12 cellular contexts compared by ENCODE assay signal in genomic region chr7:2524808-2525140, GRCh38. TPM values are rescaled to one million over a fixed set of nuclear protein-coding genes. Genes with fewer than 3 reads are reported as not detected.
A peak's percentile ranks its signal among the peaks of the same experiment; 100 is the strongest.
DNase-seq lines count a peak whose midpoint lies in the region; ATAC-seq and TF ChIP-seq lines count a peak whose summit lies in the region.
"Had no signal": no experiment of that assay in that cellular context is flagged by ENCODE, and none has a peak within 500 bp of the region (broad histone marks: within the 10 kb centered on the region; RNA-seq: fewer than 3 reads in every experiment).

No MANE protein-coding gene starts in this region.

- TF ChIP-seq CTCF in natural killer cell (IDR thresholded peaks at IDR 0.05) (no peak), WTC11 (IDR thresholded peaks at IDR 0.05) (no peak), mucosa of descending colon (IDR thresholded peaks at IDR 0.05) (no peak), adrenal gland (IDR thresholded peaks at IDR 0.05) (no peak)

- H3K4me1 ChIP-seq in mucosa of descending colon (ENCODE audit: low read depth) (peaks cover 76% of the 10 kb centered on the region), adrenal gland (replicated peaks in 1 of 2) (peaks cover 54 to 75% of the 10 kb centered on the region in 2 donors)

- no peaks in the 10 kb centered on the region for H3K27me3 ChIP-seq in adrenal gland

- POLR2A ChIA-PET in WTC11 (lab: Charles Lee): interaction anchor here (0.6 to 1.5 kb wide), 7 partner anchors 14 to 146 kb away, joined by 3 to 6 read pairs (median 3); partner anchors contain the start of gene BRAT1

- H3K4me3 Mint-ChIP-seq in natural killer cell treated with Interleukin-12 subunit alpha and Interleukin-12 subunit beta and Interleukin-15 and Interleukin-18, amount 100 ng/mL, for 72 hours: no peak overlapping the region
- H3K4me3 Mint-ChIP-seq in natural killer cell (no peak overlapping the region), WTC11 (peak overlapping the region; percentile 34)
- H3K4me3 Mint-ChIP-seq: activated naive CD8-positive, alpha-beta T cell treated with anti-CD3 and anti-CD28 coated beads, Interleukin-2, amount 50 U/mL, for 24 hours had no signal

- no peaks in the 10 kb centered on the region for H3K9me3 Mint-ChIP-seq in natural killer cell treated with Interleukin-12 subunit alpha and Interleukin-12 subunit beta and Interleukin-15 and Interleukin-18, amount 100 ng/mL, for 72 hours
- H3K9me3 Mint-ChIP-seq in natural killer cell: no peaks in the 10 kb centered on the region
- H3K9me3 Mint-ChIP-seq in WTC11: no peaks in the 10 kb centered on the region
- H3K9me3 Mint-ChIP-seq: activated naive CD8-positive, alpha-beta T cell treated with anti-CD3 and anti-CD28 coated beads, Interleukin-2, amount 50 U/mL, for 24 hours had no signal

- H3K36me3 ChIP-seq in mucosa of descending colon (ENCODE audit: low read depth) (no peaks in the 10 kb centered on the region), adrenal gland (replicated peaks in 1 of 2) (peaks cover 0 to 23% of the 10 kb centered on the region in 2 donors)

- peak overlapping the region in 1 of 5 donors; percentile 58 for H3K27ac ChIP-seq in adrenal gland

- CTCF ChIA-PET in WTC11 (lab: Charles Lee): interaction anchor here (0.5 to 7.1 kb wide), 12 partner anchors 22 to 185 kb away, joined by 3 to 65 read pairs (median 4); partner anchors contain the start of gene BRAT1

- H3K27me3 Mint-ChIP-seq in natural killer cell treated with Interleukin-12 subunit alpha and Interleukin-12 subunit beta and Interleukin-15 and Interleukin-18, amount 100 ng/mL, for 72 hours: no peaks in the 10 kb centered on the region
- H3K27me3 Mint-ChIP-seq in natural killer cell (ENCODE audit: low read depth in 2 of 2) (no peaks in the 10 kb centered on the region), WTC11 (ENCODE audit: low read depth) (peaks cover 11% of the 10 kb centered on the region)
- H3K27me3 Mint-ChIP-seq: activated naive CD8-positive, alpha-beta T cell treated with anti-CD3 and anti-CD28 coated beads, Interleukin-2, amount 50 U/mL, for 24 hours had no signal

- H3K4me1 Mint-ChIP-seq in natural killer cell treated with Interleukin-12 subunit alpha and Interleukin-12 subunit beta and Interleukin-15 and Interleukin-18, amount 100 ng/mL, for 72 hours (ENCODE audit: low read depth in 2 of 2): peaks cover 31 to 35% of the 10 kb centered on the region in 2 donors
- H3K4me1 Mint-ChIP-seq in natural killer cell: peaks cover 36 to 58% of the 10 kb centered on the region in 2 donors
- peaks cover 41% of the 10 kb centered on the region for H3K4me1 Mint-ChIP-seq in WTC11

- H3K36me3 Mint-ChIP-seq in natural killer cell treated with Interleukin-12 subunit alpha and Interleukin-12 subunit beta and Interleukin-15 and Interleukin-18, amount 100 ng/mL, for 72 hours: no peaks in the 10 kb centered on the region
- H3K36me3 Mint-ChIP-seq in natural killer cell (no peaks in the 10 kb centered on the region), WTC11 (peaks cover 5% of the 10 kb centered on the region; the same call in 1 of the 2 replicates)

- H3K9me3 ChIP-seq in mucosa of descending colon (no peaks in the 10 kb centered on the region), adrenal gland (replicated peaks in 1 of 3) (no peaks in the 10 kb centered on the region)
- H3K9me3 ChIP-seq: neutrophil had no signal

- DNase-seq in natural killer cell treated with Interleukin-12 subunit alpha and Interleukin-12 subunit beta and Interleukin-15 and Interleukin-18, amount 100 ng/mL, for 72 hours (ENCODE audit: low spot score): peak; percentile 62
- DNase-seq in natural killer cell (no peak), WTC11 (ENCODE audit: low spot score) (peak; percentile 88), mucosa of descending colon (peak in 2 of 3 donors; percentile 46 to 68), adrenal gland (no peak), pons (ENCODE audit: low spot score) (no peak), T1000 (lab: John Stamatoyannopoulos, UW) (no peak)
- DNase-seq: activated naive CD8-positive, alpha-beta T cell treated with anti-CD3 and anti-CD28 coated beads, Interleukin-2, amount 50 U/mL, for 24 hours; Kasumi-1; stimulated activated CD8-positive, alpha-beta memory T cell treated with anti-CD3 and anti-CD28 coated beads, Interleukin-4, amount 100 ng/mL, for 48 hours had no signal

- WGBS in adrenal gland, 4 donors: 75 to 100% (median 78%) methylated on average over 2 to 15 of the region's 15 CpGs; no CpG with 5 or more reads in 1 of the 4 donors

- no peak overlapping the region for H3K27ac Mint-ChIP-seq in natural killer cell treated with Interleukin-12 subunit alpha and Interleukin-12 subunit beta and Interleukin-15 and Interleukin-18, amount 100 ng/mL, for 72 hours
- H3K27ac Mint-ChIP-seq in natural killer cell (peak overlapping the region in 1 of 2 donors; percentile 97), WTC11 (no peak overlapping the region)
- H3K27ac Mint-ChIP-seq: activated naive CD8-positive, alpha-beta T cell treated with anti-CD3 and anti-CD28 coated beads, Interleukin-2, amount 50 U/mL, for 24 hours had no signal

- intact Hi-C loops in natural killer cell (cut with micrococcal nuclease) (loop anchor here (5.0 to 10.0 kb wide), 4 partner anchors 47 to 1617 kb away; partner anchors contain the start of genes GRIFIN and TTYH3), mucosa of descending colon (cut with DNase I, micrococcal nuclease) (no loop called here), adrenal gland (cut with DNase I) (no loop called here)

- no peak for ATAC-seq in natural killer cell treated with Interleukin-12 subunit alpha and Interleukin-12 subunit beta and Interleukin-15 and Interleukin-18, amount 100 ng/mL, for 72 hours
- ATAC-seq in natural killer cell (no peak), WTC11 (peak; percentile 63), mucosa of descending colon (no peak), HG02588 (IDR thresholded peaks at IDR 0.05; ENCODE audit: unreplicated experiment) (no peak)
- ATAC-seq: activated naive CD8-positive, alpha-beta T cell treated with anti-CD3 and anti-CD28 coated beads, Interleukin-2, amount 50 U/mL, for 24 hours had no signal

- H3K4me3 ChIP-seq in mucosa of descending colon (no peak overlapping the region), adrenal gland (no peak overlapping the region)

- TF ChIP-seq POLR2A in adrenal gland (IDR thresholded peaks at IDR 0.05): no peak

TF ChIP-seq in WTC11, 78 proteins besides CTCF, POLR2A, EP300 and RAD21 (continues in another document):
- TF ChIP-seq SP1 (CRISPR knock-in tag; conservative IDR thresholded peaks at IDR 0.05): peak; percentile 84
- TF ChIP-seq FOXP4 (CRISPR knock-in tag; IDR thresholded peaks at IDR 0.05): peak; percentile 24; the same call in 1 of the 2 replicates
- peak; percentile 84 for TF ChIP-seq ZNF423 (CRISPR knock-in tag; IDR thresholded peaks at IDR 0.05)
- no peak for TF ChIP-seq ZNF317 (CRISPR knock-in tag; IDR thresholded peaks at IDR 0.05; ENCODE audit: borderline replicate concordance, low read depth)

RNA-seq across cellular contexts. Expression of gene LFNG, which starts 5.2 kb away (rescaled TPM):
- 100 to 1,000 TPM in 1 of 2 donors, 10 to 100 TPM in 1; 89.8 to 153 TPM for total RNA-seq in natural killer cell treated with Interleukin-12 subunit alpha and Interleukin-12 subunit beta and Interleukin-15 and Interleukin-18, amount 100 ng/mL, for 72 hours
- total RNA-seq in natural killer cell: 100 to 1,000 TPM; 140 to 191 (median 176) TPM
- 24.1 to 29.4 TPM (median 26.5 TPM) in 3 replicates for total RNA-seq in WTC11 (2021)
- 10 to 100 TPM; 31.7 to 95.0 (median 71.7) TPM for total RNA-seq in mucosa of descending colon
- total RNA-seq in adrenal gland: 10 to 100 TPM in 6 of 8 donors, 1 to 10 TPM in 2; 4.7 to 26.1 (median 14.3) TPM
- 10 to 100 TPM in 2 of 3 donors, 1 to 10 TPM in 1; 1.4 to 20.7 (median 15.5) TPM for polyA plus RNA-seq in adrenal gland

RNA-seq across cellular contexts. Expression of gene BRAT1, which starts 30.6 kb away (rescaled TPM):
- total RNA-seq in natural killer cell treated with Interleukin-12 subunit alpha and Interleukin-12 subunit beta and Interleukin-15 and Interleukin-18, amount 100 ng/mL, for 72 hours: 10 to 100 TPM; 27.0 to 61.4 TPM
- total RNA-seq in natural killer cell (10 to 100 TPM; 24.9 to 26.7 (median 25.6) TPM), WTC11 (2021) (44.0 to 50.0 TPM (median 46.1 TPM) in 3 replicates), mucosa of descending colon (10 to 100 TPM; 20.7 to 27.9 (median 22.1) TPM), adrenal gland (10 to 100 TPM; 45.1 to 88.6 (median 72.4) TPM)
- 100 to 1,000 TPM in 2 of 3 donors, 1 to 10 TPM in 1; 3.7 to 120 (median 101) TPM for polyA plus RNA-seq in adrenal gland

RNA-seq across cellular contexts. Expression of gene IQCE, which starts 34.0 kb away (rescaled TPM):
- total RNA-seq in natural killer cell treated with Interleukin-12 subunit alpha and Interleukin-12 subunit beta and Interleukin-15 and Interleukin-18, amount 100 ng/mL, for 72 hours: 10 to 100 TPM; 11.6 to 17.7 TPM
- total RNA-seq in natural killer cell: 10 to 100 TPM in 2 of 3 donors, 1 to 10 TPM in 1; 9.6 to 13.5 (median 11.3) TPM
- total RNA-seq in WTC11 (2021): 4.4 to 4.7 TPM (median 4.6 TPM) in 3 replicates
- total RNA-seq in mucosa of descending colon: 10 to 100 TPM; 27.9 to 41.2 (median 35.9) TPM
- total RNA-seq in adrenal gland: 10 to 100 TPM; 12.3 to 33.2 (median 14.7) TPM
- 10 to 100 TPM in 1 of 3 donors, 1 to 10 TPM in 2; 6.2 to 16.7 (median 7.9) TPM for polyA plus RNA-seq in adrenal gland

RNA-seq across cellular contexts. Expression of gene GRIFIN, which starts 48.6 kb away (rescaled TPM):
- total RNA-seq in natural killer cell treated with Interleukin-12 subunit alpha and Interleukin-12 subunit beta and Interleukin-15 and Interleukin-18, amount 100 ng/mL, for 72 hours: not detected
- total RNA-seq in natural killer cell (not detected), WTC11 (2021) (not detected in 3 replicates), mucosa of descending colon (not detected), adrenal gland (not detected)
- not detected for polyA plus RNA-seq in adrenal gland

Comparison
In these comparisons a context has a peak if more than half of its experiments do, and no peak if none do; other contexts are left out.
1. DNase-seq: peak in natural killer cell treated with Interleukin-12 subunit alpha and Interleukin-12 subunit beta and Interleukin-15 and Interleukin-18, amount 100 ng/mL, for 72 hours (single experiment), WTC11 (single experiment) and mucosa of descending colon (2 of 3); none in natural killer cell (single experiment), adrenal gland (0 of 7), pons (single experiment) and T1000 (single experiment).